In genomic region chr14:104925941-104926609, GRCh38 we compare ENCODE assay signal across 15 cellular contexts. TPM values are rescaled to one million over a fixed set of nuclear protein-coding genes. Genes with fewer than 3 reads are reported as not detected.
DNase-seq lines count a peak whose midpoint lies in the region; ATAC-seq, FAIRE-seq and TF ChIP-seq lines count a peak whose summit lies in the region.
"Had no signal": no experiment of that assay in that cellular context is flagged by ENCODE, and none has a peak within 500 bp of the region (broad histone marks: within the 10 kb centered on the region; RNA-seq: fewer than 3 reads in every experiment).

No MANE protein-coding gene starts in this region.

- 0 out of 2 replicates have a peak, but pooled peaks cover 4% of the 10 kb centered on the region for H4K20me1 ChIP-seq in OCI-LY7 (ENCODE audit: insufficient read depth, low read length)
- H4K20me1 ChIP-seq in HepG2 (ENCODE audit: insufficient read depth, low read length), result no peaks in the 10 kb centered on the region
- no peaks in the 10 kb centered on the region for H4K20me1 ChIP-seq in smooth muscle cell (ENCODE audit: low read depth)

- ATAC-seq in HepG2, result no peak
- no peak for ATAC-seq in natural killer cell
- ATAC-seq: natural killer cell treated with Interleukin-12 subunit alpha and Interleukin-12 subunit beta and Interleukin-15 and Interleukin-18, amount 100 ng/mL, for 72 hours; right cardiac atrium had no signal

- WGBS in HepG2 (ENCODE audit: low lambda C conversion rate), result 80% methylated on average over 1 of the region's 13 CpGs
- 74% methylated on average over 13 of the region's 13 CpGs for WGBS in smooth muscle cell (ENCODE audit: low lambda C conversion rate)
- WGBS in small intestine, 3 donors, result 74 to 83% (median 76%) methylated on average over 13 of the region's 13 CpGs

- H3K9me2 ChIP-seq in OCI-LY7 (ENCODE audit: insufficient read depth, low read length), result no peaks in the 10 kb centered on the region

- no peak for TF ChIP-seq RAD21 in HepG2 (CRISPR knock-in tag; IDR thresholded peaks at IDR 0.05)

- in situ Hi-C loops in HepG2 (cut with HindIII; ENCODE audit: extremely low pct_ligation_motif_present, low pct_unique_long_range_greater_than_20kb), result no loop called here

- H3K9me3 Mint-ChIP-seq in natural killer cell, result no peaks in the 10 kb centered on the region
- H3K9me3 Mint-ChIP-seq: brain; natural killer cell treated with Interleukin-12 subunit alpha and Interleukin-12 subunit beta and Interleukin-15 and Interleukin-18, amount 100 ng/mL, for 72 hours; T-helper 1 cell treated with Interleukin-12 subunit alpha and Interleukin-12 subunit beta and Interleukin-4 antibody, amounts not matched to agents 30 μg/mL and 1 μg/mL, for 36 hours had no signal

- intact Hi-C loops in OCI-LY7 (cut with micrococcal nuclease; ENCODE audit: unreplicated experiment) (loop anchor here (2.0 kb wide), 1 partner anchor 99 kb away; no protein-coding TSS in a partner anchor), HepG2 (cut with micrococcal nuclease; ENCODE audit: unreplicated experiment) (no loop called here), natural killer cell (cut with micrococcal nuclease) (no loop called here)

- H3K4me1 ChIP-seq in HEK293 (ENCODE audit: control insufficient read depth, insufficient read depth, low read length) (no peaks in the 10 kb centered on the region), OCI-LY7 (ENCODE audit: insufficient read depth, low read length, poor library complexity, severe bottlenecking) (peaks cover 45% of the 10 kb centered on the region), HepG2 (ENCODE audit: insufficient read depth, low read length) (no peaks in the 10 kb centered on the region), smooth muscle cell (ENCODE audit: low read depth) (no peaks in the 10 kb centered on the region), small intestine (ENCODE audit: control insufficient read depth in 2 of 2, insufficient read depth in 1 of 2, low read depth in 1 of 2, low read length in 1 of 2) (no peaks in the 10 kb centered on the region)

- TF ChIP-seq EP300 in HepG2 (IDR thresholded peaks at IDR 0.05; ENCODE audit: low read depth in 2 of 2, low read length in 2 of 2), result no peak
- no peak for TF ChIP-seq EP300 in HepG2 (CRISPR knock-in tag; IDR thresholded peaks at IDR 0.05; ENCODE audit: borderline replicate concordance)

- POLR2A ChIA-PET in HEK293 (lab: Yijun Ruan, JAX) (no interaction called here), OCI-LY7 (lab: Charles Lee) (interaction anchor here (0.6 kb wide), 1 partner anchor 13 kb away, joined by 3 read pairs; no protein-coding TSS in a partner anchor), HepG2 (lab: Yijun Ruan, JAX) (no interaction called here)

- H3K27ac Mint-ChIP-seq in natural killer cell, result no peak overlapping the region
- H3K27ac Mint-ChIP-seq: brain; natural killer cell treated with Interleukin-12 subunit alpha and Interleukin-12 subunit beta and Interleukin-15 and Interleukin-18, amount 100 ng/mL, for 72 hours; T-helper 1 cell treated with Interleukin-12 subunit alpha and Interleukin-12 subunit beta and Interleukin-4 antibody, amounts not matched to agents 30 μg/mL and 1 μg/mL, for 36 hours had no signal

- no peaks in the 10 kb centered on the region for H3K36me3 Mint-ChIP-seq in natural killer cell
- H3K36me3 Mint-ChIP-seq: brain; natural killer cell treated with Interleukin-12 subunit alpha and Interleukin-12 subunit beta and Interleukin-15 and Interleukin-18, amount 100 ng/mL, for 72 hours had no signal

- H3K4me2 ChIP-seq in OCI-LY7 (ENCODE audit: low read length), result peak overlapping the region; percentile 84
- no peak overlapping the region for H3K4me2 ChIP-seq in HepG2 (ENCODE audit: low read depth, low read length)
- H3K4me2 ChIP-seq in smooth muscle cell, result no peak overlapping the region

- CTCF ChIA-PET in HEK293 (lab: Yijun Ruan, JAX) (no interaction called here), OCI-LY7 (lab: Charles Lee; ENCODE audit: unreplicated experiment) (no interaction called here), HepG2 (lab: Yijun Ruan, JAX; ENCODE audit: low intra/inter-chr PET ratio, low total read pairs) (no interaction called here)

- no TSS peak for BruUV-seq in OCI-LY7 (replicated peaks; lab: Mats Ljungman, UMichigan)
- no TSS peak for BruUV-seq in HepG2 (replicated peaks; lab: Mats Ljungman, UMichigan)

- peak overlapping the region; percentile 40; the same call in 1 of the 2 replicates for H3K4me3 ChIP-seq in GM08714 (ENCODE audit: low read length)
- no peak overlapping the region for H3K4me3 ChIP-seq in HEK293 (ENCODE audit: low read depth, low read length)
- H3K4me3 ChIP-seq in OCI-LY7 (ENCODE audit: low read depth, low read length, poor library complexity, severe bottlenecking), result peak overlapping the region; percentile 55
- H3K4me3 ChIP-seq in HepG2 (replicated peaks in 1 of 3; ENCODE audit: insufficient read depth in 1 of 3, low read depth in 2 of 3, low read length in 3 of 3), result no peak overlapping the region
- H3K4me3 ChIP-seq in smooth muscle cell, result no peak overlapping the region
- no peak overlapping the region for H3K4me3 ChIP-seq in small intestine (ENCODE audit: low read depth in 1 of 2, low read length in 2 of 2)
- H3K4me3 ChIP-seq: stomach had no signal

- FAIRE-seq in HepG2 (lab: Jason Lieb, UNC) (no peak), small intestine (lab: Jason Lieb, UNC) (no peak), HTR-8/SVneo (lab: Jason Lieb, UNC) (no peak)
- FAIRE-seq: islet of Langerhans had no signal

- no peak for TF ChIP-seq POLR2A in HepG2 (IDR thresholded peaks at IDR 0.05; ENCODE audit: insufficient read depth in 1 of 2, low read depth in 2 of 2, low read length in 2 of 2)

- H3K27ac ChIP-seq in HEK293 (ENCODE audit: extremely low read depth, low read depth, low read length) (no peak overlapping the region), OCI-LY7 (ENCODE audit: low read depth, low read length, poor library complexity, severe bottlenecking) (no peak overlapping the region), HepG2 (ENCODE audit: extremely low read length, insufficient read depth, low read length) (no peak overlapping the region), smooth muscle cell (ENCODE audit: low read depth) (no peak overlapping the region), small intestine (ENCODE audit: low read depth in 1 of 2, low read length in 1 of 2) (no peak overlapping the region)
- H3K27ac ChIP-seq: stomach had no signal

- H2AFZ ChIP-seq in OCI-LY7 (ENCODE audit: low read length) (no peak overlapping the region), HepG2 (ENCODE audit: low read length) (no peak overlapping the region), smooth muscle cell (ENCODE audit: low read depth) (no peak overlapping the region)

- H3K4me3 Mint-ChIP-seq in natural killer cell, result no peak overlapping the region
- H3K4me3 Mint-ChIP-seq: brain; natural killer cell treated with Interleukin-12 subunit alpha and Interleukin-12 subunit beta and Interleukin-15 and Interleukin-18, amount 100 ng/mL, for 72 hours; T-helper 1 cell treated with Interleukin-12 subunit alpha and Interleukin-12 subunit beta and Interleukin-4 antibody, amounts not matched to agents 30 μg/mL and 1 μg/mL, for 36 hours had no signal

- H3F3A ChIP-seq in smooth muscle cell (ENCODE audit: low read depth), result no peaks in the 10 kb centered on the region

- no peaks in the 10 kb centered on the region for H3K9me3 ChIP-seq in HEK293 (ENCODE audit: control insufficient read depth, insufficient read depth, low read depth, low read length)
- H3K9me3 ChIP-seq in OCI-LY7 (ENCODE audit: low read length), result 0 out of 2 replicates have a peak, but pooled peaks cover 7% of the 10 kb centered on the region
- no peaks in the 10 kb centered on the region for H3K9me3 ChIP-seq in HepG2 (ENCODE audit: low read length)
- no peaks in the 10 kb centered on the region for H3K9me3 ChIP-seq in smooth muscle cell (replicated peaks; ENCODE audit: low read depth)
- no peaks in the 10 kb centered on the region for H3K9me3 ChIP-seq in small intestine (ENCODE audit: control insufficient read depth, low read depth)

- no peaks in the 10 kb centered on the region for H3K36me3 ChIP-seq in HEK293 (ENCODE audit: control insufficient read depth in 2 of 2, insufficient read depth in 1 of 2, low read length in 2 of 2)
- no peaks in the 10 kb centered on the region for H3K36me3 ChIP-seq in OCI-LY7 (ENCODE audit: insufficient read depth, low read length)
- no peaks in the 10 kb centered on the region for H3K36me3 ChIP-seq in HepG2 (replicated peaks in 1 of 2; ENCODE audit: control insufficient read depth in 1 of 2, insufficient read depth in 2 of 2, low read length in 2 of 2)
- H3K36me3 ChIP-seq in smooth muscle cell (ENCODE audit: low read depth), result no peaks in the 10 kb centered on the region
- H3K36me3 ChIP-seq in small intestine (ENCODE audit: control insufficient read depth in 2 of 2, insufficient read depth in 2 of 2, low read length in 2 of 2), result no peaks in the 10 kb centered on the region
- H3K36me3 ChIP-seq: stomach had no signal

- H3K4me1 Mint-ChIP-seq in natural killer cell, result no peaks in the 10 kb centered on the region
- H3K4me1 Mint-ChIP-seq: brain had no signal

- peak; percentile 14 for DNase-seq in OCI-LY7 (ENCODE audit: low spot score)
- DNase-seq in HepG2 (ENCODE audit: low spot score), result no peak
- no peak for DNase-seq in smooth muscle cell (lab: John Stamatoyannopoulos, UW; ENCODE audit: unreplicated experiment)
- no peak for DNase-seq in small intestine
- no peak for DNase-seq in natural killer cell
- no peak for DNase-seq in HTR-8/SVneo (ENCODE audit: insufficient read length, low spot score)
- DNase-seq: DMS79 treated with DMSO at 0.1 percent for 48 hours, stomach had no signal

- peaks cover 0 to 5% of the 10 kb centered on the region in 2 donors for H3K27me3 Mint-ChIP-seq in natural killer cell (ENCODE audit: low read depth in 2 of 2)

- no peak overlapping the region for H3K9ac ChIP-seq in HepG2 (ENCODE audit: insufficient read depth, low read depth, low read length)
- H3K9ac ChIP-seq in smooth muscle cell (ENCODE audit: low read depth), result no peak overlapping the region

- no peaks in the 10 kb centered on the region for H3K79me2 ChIP-seq in OCI-LY7 (ENCODE audit: insufficient read depth, low read depth, low read length)
- no peaks in the 10 kb centered on the region for H3K79me2 ChIP-seq in HepG2 (ENCODE audit: insufficient read depth, low read length)
- no peaks in the 10 kb centered on the region for H3K79me2 ChIP-seq in smooth muscle cell (ENCODE audit: low read depth)

- H3K27me3 ChIP-seq in HepG2 (ENCODE audit: control insufficient read depth in 1 of 2, insufficient read depth in 2 of 2, low read length in 2 of 2), result peaks cover 18 to 56% of the 10 kb centered on the region in 2 experiments; a peak in 4 of 5 replicates
- no peaks in the 10 kb centered on the region for H3K27me3 ChIP-seq in smooth muscle cell (ENCODE audit: low read depth)
- no peaks in the 10 kb centered on the region for H3K27me3 ChIP-seq in small intestine (ENCODE audit: control insufficient read depth in 2 of 2, insufficient read depth in 2 of 2, low read length in 2 of 2)

- TF ChIP-seq CTCF in HEK293 (tag by site-specific recombination; IDR thresholded peaks at IDR 0.05), result no peak
- TF ChIP-seq CTCF in OCI-LY7 (conservative IDR thresholded peaks at IDR 0.05; ENCODE audit: low read length), result peak; percentile 33; the same call in 1 of the 2 replicates
- TF ChIP-seq CTCF in HepG2 (CRISPR knock-in tag; IDR thresholded peaks at IDR 0.05), result no peak
- TF ChIP-seq CTCF in smooth muscle cell (IDR thresholded peaks at IDR 0.05; ENCODE audit: borderline replicate concordance, insufficient read depth, poor library complexity, severe bottlenecking), result no peak
- TF ChIP-seq CTCF in natural killer cell (IDR thresholded peaks at IDR 0.05), result no peak

RNA-seq across cellular contexts. Expression of gene PLD4, which starts 1.4 kb away (rescaled TPM):
- total RNA-seq in OCI-LY7 (2014; rRNA removed; shearing (Covaris generic)), result 0.66 TPM in 1 of 2 replicates, not detected in the other
- total RNA-seq in OCI-LY7 (2022) (3.7 and 5.1 TPM in 2 replicates), HepG2 (2016; rRNA removed; fragmentation: Illumina TruSeq; extraction: Trizol) (not detected in 2 replicates), smooth muscle cell (0.09 TPM in 1 of 2 replicates, not detected in the other), natural killer cell (1 to 10 TPM; 1.7 to 7.2 (median 2.9) TPM)
- not detected in 2 replicates for total RNA-seq in HepG2 (2016; cell fraction: cytosol; rRNA removed; fragmentation: Illumina TruSeq; extraction: Trizol; ENCODE audit: low read depth)
- total RNA-seq in HepG2 (2016; cell fraction: insoluble cytoplasmic fraction; rRNA removed; fragmentation: Illumina TruSeq; extraction: Trizol), result not detected in 2 replicates
- not detected in 2 replicates for total RNA-seq in HepG2 (2016; cell fraction: membrane; rRNA removed; fragmentation: Illumina TruSeq; extraction: Trizol)
- total RNA-seq in HepG2 (2016; cell fraction: nucleus; rRNA removed; fragmentation: Illumina TruSeq; extraction: Trizol), result not detected in 2 replicates
- polyA plus RNA-seq in HepG2 (2011; rRNA removed) (not detected in 2 replicates), smooth muscle cell (0.06 and 2.5 TPM in 2 replicates), small intestine (1 to 10 TPM in 1 of 3 donors, under 1 TPM in 1, not detected in 1; 0.42 to 1.4 TPM)
- not detected in 2 replicates for polyA plus RNA-seq in HepG2 (2011; cell fraction: cytosol; rRNA removed)
- not detected in 2 replicates for polyA plus RNA-seq in HepG2 (2011; cell fraction: nucleus; rRNA removed)
- polyA plus RNA-seq in HepG2 (2012), result not detected in 2 replicates
- not detected in 2 replicates for polyA plus RNA-seq in HepG2 (2016; cell fraction: cytosol; fragmentation: Illumina TruSeq; extraction: Trizol; ENCODE audit: low read depth)
- polyA plus RNA-seq in HepG2 (2016; cell fraction: insoluble cytoplasmic fraction; fragmentation: Illumina TruSeq; extraction: Trizol; ENCODE audit: low read depth), result not detected in 2 replicates
- not detected in 2 replicates for polyA plus RNA-seq in HepG2 (2016; cell fraction: membrane; fragmentation: Illumina TruSeq; extraction: Trizol; ENCODE audit: low read depth)
- not detected in 2 replicates for polyA plus RNA-seq in HepG2 (2016; cell fraction: nucleus; fragmentation: Illumina TruSeq; extraction: Trizol; ENCODE audit: insufficient read depth, low read depth)
- 0.02 TPM in 1 of 2 replicates, not detected in the other for polyA minus RNA-seq in HepG2 (2011; rRNA and poly(A)+ RNA removed; ENCODE audit: low replicate concordance)
- not detected in 2 replicates for polyA minus RNA-seq in HepG2 (2011; cell fraction: cytosol; rRNA and poly(A)+ RNA removed)
- polyA minus RNA-seq in HepG2 (2011; cell fraction: nucleus; rRNA and poly(A)+ RNA removed), result not detected in 2 replicates
- total RNA-seq: natural killer cell treated with Interleukin-12 subunit alpha and Interleukin-12 subunit beta and Interleukin-15 and Interleukin-18, amount 100 ng/mL, for 72 hours had no signal

RNA-seq across cellular contexts. Expression of gene AHNAK2, which starts 52.1 kb away (rescaled TPM):
- total RNA-seq in OCI-LY7 (2014; rRNA removed; shearing (Covaris generic)), result 0.21 TPM in 1 of 2 replicates, not detected in the other
- total RNA-seq in OCI-LY7 (2022) (0.09 and 0.61 TPM in 2 replicates), HepG2 (2016; rRNA removed; fragmentation: Illumina TruSeq; extraction: Trizol) (0.15 and 0.18 TPM in 2 replicates), smooth muscle cell (49.7 and 53.8 TPM in 2 replicates), natural killer cell (under 1 TPM in 1 of 3 donors, not detected in 2; 0.05 TPM)
- not detected in 2 replicates for total RNA-seq in HepG2 (2016; cell fraction: cytosol; rRNA removed; fragmentation: Illumina TruSeq; extraction: Trizol; ENCODE audit: low read depth)
- total RNA-seq in HepG2 (2016; cell fraction: insoluble cytoplasmic fraction; rRNA removed; fragmentation: Illumina TruSeq; extraction: Trizol), result 0.10 and 0.11 TPM in 2 replicates
- total RNA-seq in HepG2 (2016; cell fraction: membrane; rRNA removed; fragmentation: Illumina TruSeq; extraction: Trizol), result 0.06 and 0.07 TPM in 2 replicates
- total RNA-seq in HepG2 (2016; cell fraction: nucleus; rRNA removed; fragmentation: Illumina TruSeq; extraction: Trizol), result 0.53 and 0.68 TPM in 2 replicates
- polyA plus RNA-seq in HepG2 (2011; rRNA removed) (0.10 and 0.11 TPM in 2 replicates), smooth muscle cell (10.3 and 26.8 TPM in 2 replicates), small intestine (1 to 10 TPM in 1 of 3 donors, under 1 TPM in 2; under 0.01 to 6.3 (median under 0.01) TPM)
- polyA plus RNA-seq in HepG2 (2011; cell fraction: cytosol; rRNA removed), result 0.08 and 0.09 TPM in 2 replicates
- polyA plus RNA-seq in HepG2 (2011; cell fraction: nucleus; rRNA removed), result 0.28 and 0.37 TPM in 2 replicates
- polyA plus RNA-seq in HepG2 (2012), result 0.04 TPM in 2 replicates
- not detected in 2 replicates for polyA plus RNA-seq in HepG2 (2016; cell fraction: cytosol; fragmentation: Illumina TruSeq; extraction: Trizol; ENCODE audit: low read depth)
- 0.07 and 0.11 TPM in 2 replicates for polyA plus RNA-seq in HepG2 (2016; cell fraction: insoluble cytoplasmic fraction; fragmentation: Illumina TruSeq; extraction: Trizol; ENCODE audit: low read depth)
- not detected in 2 replicates for polyA plus RNA-seq in HepG2 (2016; cell fraction: membrane; fragmentation: Illumina TruSeq; extraction: Trizol; ENCODE audit: low read depth)
- 0.57 and 0.65 TPM in 2 replicates for polyA plus RNA-seq in HepG2 (2016; cell fraction: nucleus; fragmentation: Illumina TruSeq; extraction: Trizol; ENCODE audit: insufficient read depth, low read depth)
- 0.34 and 31.9 TPM in 2 replicates for polyA minus RNA-seq in HepG2 (2011; rRNA and poly(A)+ RNA removed; ENCODE audit: low replicate concordance)
- polyA minus RNA-seq in HepG2 (2011; cell fraction: cytosol; rRNA and poly(A)+ RNA removed), result 0.30 and 0.35 TPM in 2 replicates
- polyA minus RNA-seq in HepG2 (2011; cell fraction: nucleus; rRNA and poly(A)+ RNA removed), result 0.39 and 0.62 TPM in 2 replicates
- total RNA-seq: natural killer cell treated with Interleukin-12 subunit alpha and Interleukin-12 subunit beta and Interleukin-15 and Interleukin-18, amount 100 ng/mL, for 72 hours had no signal

RNA-seq across cellular contexts. Expression of gene CLBA1, which starts 59.5 kb away (rescaled TPM):
- 0.08 and 0.82 TPM in 2 replicates for total RNA-seq in OCI-LY7 (2014; rRNA removed; shearing (Covaris generic))
- 1.2 TPM in 1 of 2 replicates, not detected in the other for total RNA-seq in OCI-LY7 (2022)
- 1.4 and 1.5 TPM in 2 replicates for total RNA-seq in HepG2 (2016; rRNA removed; fragmentation: Illumina TruSeq; extraction: Trizol)
- 0.44 and 0.71 TPM in 2 replicates for total RNA-seq in HepG2 (2016; cell fraction: cytosol; rRNA removed; fragmentation: Illumina TruSeq; extraction: Trizol; ENCODE audit: low read depth)
- total RNA-seq in HepG2 (2016; cell fraction: insoluble cytoplasmic fraction; rRNA removed; fragmentation: Illumina TruSeq; extraction: Trizol), result 1.4 and 1.7 TPM in 2 replicates
- 0.99 and 1.0 TPM in 2 replicates for total RNA-seq in HepG2 (2016; cell fraction: membrane; rRNA removed; fragmentation: Illumina TruSeq; extraction: Trizol)
- 1.7 and 2.1 TPM in 2 replicates for total RNA-seq in HepG2 (2016; cell fraction: nucleus; rRNA removed; fragmentation: Illumina TruSeq; extraction: Trizol)
- 1.2 and 1.3 TPM in 2 replicates for polyA plus RNA-seq in HepG2 (2011; rRNA removed)
- polyA plus RNA-seq in HepG2 (2011; cell fraction: cytosol; rRNA removed), result 0.75 and 0.95 TPM in 2 replicates
- 2.8 and 3.0 TPM in 2 replicates for polyA plus RNA-seq in HepG2 (2011; cell fraction: nucleus; rRNA removed)
- 0.49 and 0.51 TPM in 2 replicates for polyA plus RNA-seq in HepG2 (2012)
- polyA plus RNA-seq in HepG2 (2016; cell fraction: cytosol; fragmentation: Illumina TruSeq; extraction: Trizol; ENCODE audit: low read depth), result 0.28 and 0.33 TPM in 2 replicates
- polyA plus RNA-seq in HepG2 (2016; cell fraction: insoluble cytoplasmic fraction; fragmentation: Illumina TruSeq; extraction: Trizol; ENCODE audit: low read depth), result 1.3 and 1.7 TPM in 2 replicates
- 0.65 and 0.66 TPM in 2 replicates for polyA plus RNA-seq in HepG2 (2016; cell fraction: membrane; fragmentation: Illumina TruSeq; extraction: Trizol; ENCODE audit: low read depth)
- 1.8 and 3.1 TPM in 2 replicates for polyA plus RNA-seq in HepG2 (2016; cell fraction: nucleus; fragmentation: Illumina TruSeq; extraction: Trizol; ENCODE audit: insufficient read depth, low read depth)
- polyA minus RNA-seq in HepG2 (2011; rRNA and poly(A)+ RNA removed; ENCODE audit: low replicate concordance), result 0.44 and 7.1 TPM in 2 replicates
- polyA minus RNA-seq in HepG2 (2011; cell fraction: cytosol; rRNA and poly(A)+ RNA removed), result 1.1 TPM in 1 of 2 replicates, not detected in the other
- 0.90 and 1.1 TPM in 2 replicates for polyA minus RNA-seq in HepG2 (2011; cell fraction: nucleus; rRNA and poly(A)+ RNA removed)
- 5.0 and 7.4 TPM in 2 replicates for total RNA-seq in smooth muscle cell
- 8.1 and 8.7 TPM in 2 replicates for polyA plus RNA-seq in smooth muscle cell
- polyA plus RNA-seq in small intestine, result 1 to 10 TPM in 2 of 3 donors, under 1 TPM in 1; 0.89 to 5.0 (median 1.4) TPM
- 1 to 10 TPM; 1.2 to 1.8 (median 1.3) TPM for total RNA-seq in natural killer cell

Comparison
In these comparisons a context has a peak if more than half of its experiments do, and no peak if none do; other contexts are left out.
1. H3K4me3 ChIP-seq: peak in GM08714 (single experiment) and OCI-LY7 (single experiment); none in HEK293 (single experiment), HepG2 (0 of 3), smooth muscle cell (single experiment) and small intestine (0 of 2).
2. RNA of gene AHNAK2, which starts 52.1 kb away (total RNA-seq): 49.7 to 53.8 TPM in smooth muscle cell; 0.09 to 0.61 TPM in OCI-LY7, 0.06 to 0.68 TPM in HepG2 and 0.05 TPM in natural killer cell; every median in the first group is over 10 times any median in the second.